In the genomic region with DNA sequence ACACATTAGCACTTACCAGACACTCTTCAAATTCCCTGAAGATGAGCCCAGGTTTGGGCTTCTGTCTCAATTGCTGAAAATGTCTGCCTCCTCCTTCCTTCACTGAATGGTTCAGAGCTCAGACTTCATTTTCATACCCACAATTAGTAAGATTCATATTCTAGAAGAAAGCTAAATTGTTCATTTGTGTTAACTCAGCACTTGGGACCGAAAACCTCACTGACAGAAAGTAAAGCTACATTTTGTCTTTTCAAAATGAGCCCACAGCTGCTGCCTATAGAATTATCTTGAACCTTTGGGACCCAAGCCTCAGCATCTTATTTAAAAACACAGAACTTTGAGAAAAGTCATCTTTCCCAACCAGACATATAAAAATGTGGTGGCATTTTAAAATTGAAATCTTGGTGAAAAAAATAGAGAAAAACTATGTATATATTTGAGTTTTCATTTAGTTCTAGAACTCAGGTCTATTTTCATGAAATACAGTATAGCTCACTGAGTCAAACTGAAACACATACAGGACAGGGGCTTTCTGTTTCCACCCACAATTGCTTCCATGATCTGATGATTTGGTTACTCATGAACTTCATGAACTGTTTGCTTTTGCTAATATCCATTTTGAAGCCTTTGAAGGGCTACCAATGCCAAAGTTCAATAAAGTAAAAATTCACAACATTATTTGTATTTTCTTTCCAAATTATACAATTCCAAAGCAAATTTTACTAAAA, we compare ENCODE assay signal across 11 cellular contexts.
DNase-seq lines count a peak whose midpoint lies in the region; ATAC-seq and TF ChIP-seq lines count a peak whose summit lies in the region.
"Had no signal": no experiment of that assay in that cellular context is flagged by ENCODE, and none has a peak within 500 bp of the region (broad histone marks: within the 10 kb centered on the region; RNA-seq: fewer than 3 reads in every experiment).

No MANE protein-coding gene starts in this region.

- H3K4me1 Mint-ChIP-seq in activated B cell treated with CpG ODN at 0.5 μM for 24 hours, result peaks cover 20% of the 10 kb centered on the region
- H3K4me1 Mint-ChIP-seq: naive thymus-derived CD8-positive, alpha-beta T cell had no signal

- H3K36me3 Mint-ChIP-seq in activated B cell treated with CpG ODN at 0.5 μM for 24 hours (ENCODE audit: low read depth), result no peaks in the 10 kb centered on the region
- H3K36me3 Mint-ChIP-seq: naive thymus-derived CD8-positive, alpha-beta T cell had no signal

- no peaks in the 10 kb centered on the region for H3K9me3 ChIP-seq in testis
- H3K9me3 ChIP-seq: suprapubic skin had no signal

- H3K4me1 ChIP-seq in testis, result no peaks in the 10 kb centered on the region
- H3K4me1 ChIP-seq: suprapubic skin had no signal

- no peaks in the 10 kb centered on the region for H3K27me3 ChIP-seq in testis

- no peaks in the 10 kb centered on the region for H3K9me3 Mint-ChIP-seq in activated B cell treated with CpG ODN at 0.5 μM for 24 hours
- H3K9me3 Mint-ChIP-seq: naive thymus-derived CD8-positive, alpha-beta T cell had no signal

- no peaks in the 10 kb centered on the region for H3K36me3 ChIP-seq in testis (ENCODE audit: low read depth, missing control alignments)
- H3K36me3 ChIP-seq: suprapubic skin had no signal

- CTCF ChIA-PET in activated B cell treated with CpG ODN at 0.5 μM for 24 hours (lab: Charles Lee), result no interaction called here

- WGBS in testis, 2 donors, result 96 to 98% methylated on average over 1 of the region's 1 CpG

- intact Hi-C loops in activated B cell treated with CpG ODN at 0.5 μM for 24 hours (cut with micrococcal nuclease), result loop anchor here (1.0 kb wide), 1 partner anchor 88 kb away; no protein-coding TSS in a partner anchor
- intact Hi-C loops in testis (cut with DNase I; ENCODE audit: low total_unique reads), result no loop called here

- TF ChIP-seq POLR2A in testis (IDR thresholded peaks at IDR 0.05), result no peak

- POLR2A ChIA-PET in activated B cell treated with CpG ODN at 0.5 μM for 24 hours (lab: Charles Lee), result no interaction called here

- DNase-seq in GM20000 (ENCODE audit: low spot score) (peak; percentile 49), activated B cell treated with CpG ODN at 0.5 μM for 24 hours (no peak), UCSD-AML1 (lab: John Stamatoyannopoulos, UW; ENCODE audit: unreplicated experiment) (no peak), NCI-H146 (lab: John Stamatoyannopoulos, UW) (no peak), testis (no peak)
- DNase-seq: amniotic stem cell; naive thymus-derived CD8-positive, alpha-beta T cell; NCI-H1105 had no signal

- no peak overlapping the region for H3K4me3 Mint-ChIP-seq in activated B cell treated with CpG ODN at 0.5 μM for 24 hours
- H3K4me3 Mint-ChIP-seq: naive thymus-derived CD8-positive, alpha-beta T cell had no signal

- peaks cover 23% of the 10 kb centered on the region for H3K27me3 Mint-ChIP-seq in activated B cell treated with CpG ODN at 0.5 μM for 24 hours

- H3K27ac ChIP-seq in testis, result no peak overlapping the region
- H3K27ac ChIP-seq: suprapubic skin had no signal

- ATAC-seq in GM18868 (IDR thresholded peaks at IDR 0.05; ENCODE audit: unreplicated experiment), result peak; percentile 91
- peak; percentile 66 for ATAC-seq in HG03025 (IDR thresholded peaks at IDR 0.05; ENCODE audit: low FRiP score, unreplicated experiment)
- no peak for ATAC-seq in activated B cell treated with CpG ODN at 0.5 μM for 24 hours (ENCODE audit: low read depth)
- ATAC-seq: naive thymus-derived CD8-positive, alpha-beta T cell had no signal

- H3K27ac Mint-ChIP-seq in activated B cell treated with CpG ODN at 0.5 μM for 24 hours, result peak overlapping the region; percentile 46
- H3K27ac Mint-ChIP-seq: naive thymus-derived CD8-positive, alpha-beta T cell had no signal

- TF ChIP-seq CTCF in GM20000 (IDR thresholded peaks at IDR 0.05; ENCODE audit: extremely low read depth, missing control alignments) (no peak), activated B cell treated with CpG ODN at 0.5 μM for 24 hours (IDR thresholded peaks at IDR 0.05) (no peak), testis (IDR thresholded peaks at IDR 0.05) (no peak)

- no peak overlapping the region for H3K4me3 ChIP-seq in testis
- H3K4me3 ChIP-seq: suprapubic skin had no signal
